8 cellular contexts compared by ENCODE assay signal in the genomic region with DNA sequence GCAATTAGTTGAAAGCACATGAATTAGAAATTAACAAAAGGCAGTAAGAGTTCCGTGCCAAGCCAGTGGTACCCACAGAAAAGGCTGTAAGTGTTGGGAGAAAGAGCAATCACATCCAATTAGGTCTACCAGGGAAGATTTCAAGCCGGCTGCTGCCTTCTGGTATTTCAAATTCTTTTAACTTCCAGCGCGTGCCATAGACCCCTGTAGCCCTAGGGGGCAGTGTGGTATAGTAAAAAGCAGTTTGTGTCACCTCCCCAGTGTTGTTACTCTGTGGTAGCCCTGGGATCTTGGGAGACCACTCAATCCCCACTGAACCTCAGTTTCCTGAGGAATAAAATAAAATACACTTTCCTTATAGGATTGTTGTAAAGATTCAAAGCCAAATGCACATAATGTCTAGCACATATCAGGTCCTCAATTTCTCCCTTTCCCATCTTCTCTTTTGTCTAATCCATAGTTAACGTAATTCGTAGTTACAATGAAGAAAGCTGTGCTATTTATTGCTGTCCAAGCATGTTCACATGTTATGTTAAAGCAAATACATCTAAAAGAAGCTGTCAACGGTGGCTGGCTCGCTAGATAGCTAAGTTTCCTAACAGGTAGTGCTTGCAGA.
A peak's percentile ranks its signal among the peaks of the same experiment; 100 is the strongest.
DNase-seq lines count a peak whose midpoint lies in the region; TF ChIP-seq lines count a peak whose summit lies in the region.

No MANE protein-coding gene starts in this region.

- peak; percentile 30 for DNase-seq in stimulated activated CD4-positive, alpha-beta T cell treated with anti-CD3 and anti-CD28 coated beads, Interleukin-15, amount 100 ng/mL, for 24 hours
- DNase-seq in stimulated activated CD4-positive, alpha-beta T cell treated with anti-CD3 and anti-CD28 coated beads, Interleukin-4, amount 100 ng/mL, for 24 hours: no peak
- DNase-seq in HFF-Myc (ENCODE audit: extremely low read depth, low read depth): no peak
- peak; percentile 11 for DNase-seq in NCI-H1092 (lab: John Stamatoyannopoulos, UW)
- DNase-seq in amniotic epithelial cell (ENCODE audit: low read depth): peak; percentile 1
- peak; percentile 55 for DNase-seq in kidney tubule cell (ENCODE audit: low spot score)
- DNase-seq in stimulated activated naive CD4-positive, alpha-beta T cell treated with Interleukin-2 at 50 U/mL for 16 hours (lab: John Stamatoyannopoulos, UW): no peak
- no peak for DNase-seq in activated T-cell treated with anti-CD3 and anti-CD28 coated beads for 4 hours

- H3K4me3 ChIP-seq in HFF-Myc (replicated peaks; ENCODE audit: low read depth, low read length): no peak overlapping the region

- peak; percentile 63 for TF ChIP-seq CTCF in HFF-Myc (IDR thresholded peaks at IDR 0.05; ENCODE audit: low read depth, low read length, missing control alignments)

Comparison
In these comparisons a context has a peak if more than half of its experiments do, and no peak if none do; other contexts are left out.
1. DNase-seq: peak in stimulated activated CD4-positive, alpha-beta T cell treated with anti-CD3 and anti-CD28 coated beads, Interleukin-15, amount 100 ng/mL, for 24 hours (single experiment), NCI-H1092 (single experiment), amniotic epithelial cell (single experiment) and kidney tubule cell (single experiment); none in stimulated activated CD4-positive, alpha-beta T cell treated with anti-CD3 and anti-CD28 coated beads, Interleukin-4, amount 100 ng/mL, for 24 hours (single experiment), HFF-Myc (single experiment), stimulated activated naive CD4-positive, alpha-beta T cell treated with Interleukin-2 at 50 U/mL for 16 hours (single experiment) and activated T-cell treated with anti-CD3 and anti-CD28 coated beads for 4 hours (single experiment).